1 cellular context compared by ENCODE assay signal in the genomic region with DNA sequence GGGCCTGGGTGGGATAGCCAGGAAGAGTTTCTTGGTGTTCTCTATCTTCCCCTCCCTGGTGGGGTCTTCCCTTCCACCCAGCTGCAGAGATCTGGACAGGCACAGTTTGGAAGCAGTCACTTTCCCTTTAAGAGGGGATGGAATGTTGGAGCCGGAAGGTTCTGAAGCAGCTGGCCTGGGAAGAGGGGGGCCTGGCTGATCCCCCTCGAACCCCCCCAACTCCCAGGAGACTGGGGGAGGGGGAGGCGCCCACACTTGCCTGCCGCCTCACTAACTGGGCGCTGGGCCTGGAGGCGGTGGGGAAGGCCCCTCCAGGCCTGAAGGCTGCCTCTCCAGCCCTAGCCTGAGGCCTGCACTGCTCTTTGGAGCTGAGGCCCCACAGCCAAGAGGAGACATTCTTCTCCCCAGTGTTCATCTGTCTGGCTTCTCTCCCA.
TF ChIP-seq lines count a peak whose summit lies in the region.

No MANE protein-coding gene starts in this region.

TF ChIP-seq in HEK293, 187 proteins besides CTCF, POLR2A, EP300 and RAD21 (continued from another document):
- no peak for TF ChIP-seq ZNF513 (tag by site-specific recombination; IDR thresholded peaks at IDR 0.05)
- no peak for TF ChIP-seq ZNF133 (tag by site-specific recombination; IDR thresholded peaks at IDR 0.05)
- TF ChIP-seq ZIC2 (tag by site-specific recombination; IDR thresholded peaks at IDR 0.05) = no peak
- no peak for TF ChIP-seq ZBTB48 (tag by site-specific recombination; IDR thresholded peaks at IDR 0.05)
- TF ChIP-seq, protein P1, sequence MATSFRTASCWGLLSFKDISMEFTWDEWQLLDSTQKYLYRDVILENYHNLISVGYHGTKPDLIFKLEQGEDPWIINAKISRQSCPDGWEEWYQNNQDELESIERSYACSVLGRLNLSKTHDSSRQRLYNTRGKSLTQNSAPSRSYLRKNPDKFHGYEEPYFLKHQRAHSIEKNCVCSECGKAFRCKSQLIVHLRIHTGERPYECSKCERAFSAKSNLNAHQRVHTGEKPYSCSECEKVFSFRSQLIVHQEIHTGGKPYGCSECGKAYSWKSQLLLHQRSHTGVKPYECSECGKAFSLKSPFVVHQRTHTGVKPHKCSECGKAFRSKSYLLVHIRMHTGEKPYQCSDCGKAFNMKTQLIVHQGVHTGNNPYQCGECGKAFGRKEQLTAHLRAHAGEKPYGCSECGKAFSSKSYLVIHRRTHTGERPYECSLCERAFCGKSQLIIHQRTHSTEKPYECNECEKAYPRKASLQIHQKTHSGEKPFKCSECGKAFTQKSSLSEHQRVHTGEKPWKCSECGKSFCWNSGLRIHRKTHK (tag by site-specific recombination; IDR thresholded peaks at IDR 0.05) = no peak
- no peak for TF ChIP-seq WT1 (tag by site-specific recombination; IDR thresholded peaks at IDR 0.05)
- no peak for TF ChIP-seq ZNF302 (tag by site-specific recombination; IDR thresholded peaks at IDR 0.05; ENCODE audit: low read depth)
- TF ChIP-seq KLF1 (tag by site-specific recombination; IDR thresholded peaks at IDR 0.05) = no peak
TF ChIP-seq in HEK293: peak in this region for 8.
